In the genomic region with DNA sequence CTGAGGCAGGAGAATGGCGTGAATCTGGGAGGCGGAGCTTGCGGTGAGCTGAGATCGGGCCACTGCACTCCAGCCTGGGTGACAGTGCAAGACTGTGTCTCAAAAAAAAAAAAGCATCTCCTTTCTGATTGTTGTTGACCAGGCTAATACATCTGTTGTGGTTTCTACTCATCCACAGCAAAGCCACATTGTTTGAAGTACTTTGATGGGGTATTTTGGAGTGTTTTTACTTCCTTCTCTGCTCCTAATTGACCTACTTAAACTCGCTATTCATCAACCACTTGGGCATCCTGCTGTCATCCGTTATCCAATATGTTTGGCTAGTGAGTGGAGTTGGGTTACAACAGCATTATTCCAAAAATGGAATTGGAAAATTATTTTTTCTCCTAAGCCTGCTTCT, we compare ENCODE assay signal across 11 cellular contexts. TPM values are rescaled to one million over a fixed set of nuclear protein-coding genes. Genes with fewer than 3 reads are reported as not detected.
DNase-seq lines count a peak whose midpoint lies in the region.
"Had no signal": no experiment of that assay in that cellular context is flagged by ENCODE, and none has a peak within 500 bp of the region (broad histone marks: within the 10 kb centered on the region; RNA-seq: fewer than 3 reads in every experiment).

No MANE protein-coding gene starts in this region.

- DNase-seq in DMS 273 (lab: John Stamatoyannopoulos, UW; ENCODE audit: unreplicated experiment) = peak; percentile 21
- DNase-seq in DMS 273 treated with DMSO at 0.1 percent for 48 hours (lab: John Stamatoyannopoulos, UW) = no peak
- DNase-seq in NCI-H1436 treated with DMSO at 0.1 percent for 48 hours (lab: John Stamatoyannopoulos, UW) = peak; percentile 7
- DNase-seq in SHP77 (lab: John Stamatoyannopoulos, UW) = peak; percentile 68 to 78
- peak; percentile 51 for DNase-seq in renal cortical epithelial cell (ENCODE audit: low read depth)
- DNase-seq in inferior parietal cortex (ENCODE audit: extremely low spot score) = no peak
- no peak for DNase-seq in kidney glomerular epithelial cell (lab: John Stamatoyannopoulos, UW)
- DNase-seq in germinal center (ENCODE audit: low spot score) = no peak
- DNase-seq: activated CD4-positive, CD25-positive, alpha-beta regulatory T cell treated with anti-CD3 and anti-CD28 coated beads, Interleukin-2, amount 50 U/mL, for 72 hours; activated naive CD4-positive, alpha-beta T cell treated with anti-CD3 and anti-CD28 coated beads, Interleukin-2, amount 50 U/mL, for 16 hours had no signal

RNA-seq across cellular contexts. Expression of gene CDC27, which starts 3.5 kb away (rescaled TPM):
- total RNA-seq in renal cortical epithelial cell = 96.4 and 137 TPM in 2 replicates

RNA-seq across cellular contexts. Expression of gene MYL4, which starts 16.6 kb away (rescaled TPM):
- 0.15 TPM in 1 of 2 replicates, not detected in the other for total RNA-seq in renal cortical epithelial cell
- total RNA-seq: subcutaneous adipose tissue had no signal

Comparison
In these comparisons a context has a peak if more than half of its experiments do, and no peak if none do; other contexts are left out.
1. DNase-seq: peak in DMS 273 (single experiment), NCI-H1436 treated with DMSO at 0.1 percent for 48 hours (single experiment), SHP77 (2 of 2) and renal cortical epithelial cell (single experiment); none in DMS 273 treated with DMSO at 0.1 percent for 48 hours (single experiment), inferior parietal cortex (single experiment), kidney glomerular epithelial cell (single experiment) and germinal center (single experiment).